1 cellular context compared by ENCODE assay signal in the genomic region with DNA sequence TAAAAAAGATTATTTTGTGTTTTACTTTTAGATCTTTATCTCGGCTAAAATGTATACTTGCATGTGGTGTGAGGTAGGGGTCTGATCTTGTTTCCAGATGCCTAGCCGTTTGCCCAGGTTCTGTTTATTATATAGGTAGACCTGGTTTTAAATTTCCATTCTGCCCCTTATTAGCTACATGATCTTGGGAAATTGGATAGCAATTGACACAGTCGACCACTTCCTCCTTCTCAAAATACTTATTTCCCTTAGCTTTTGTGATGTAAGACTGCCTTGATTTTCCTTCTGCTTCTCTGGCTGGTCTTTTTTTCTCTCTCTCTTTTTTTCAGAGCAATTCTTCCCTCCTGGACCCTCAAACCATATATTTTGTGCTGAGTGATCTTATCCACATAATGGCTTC.
TF ChIP-seq lines count a peak whose summit lies in the region.

No MANE protein-coding gene starts in this region.

TF ChIP-seq in K562, 482 proteins besides CTCF, POLR2A, EP300 and RAD21:
- TF ChIP-seq SPI1 (IDR thresholded peaks at IDR 0.05; ENCODE audit: borderline replicate concordance, low read depth, low read length) (0 out of 2 replicates have a peak, but pooled peaks have one; percentile 4), E2F3 (CRISPR knock-in tag; IDR thresholded peaks at IDR 0.05) (no peak)
- TF ChIP-seq, protein P1, sequence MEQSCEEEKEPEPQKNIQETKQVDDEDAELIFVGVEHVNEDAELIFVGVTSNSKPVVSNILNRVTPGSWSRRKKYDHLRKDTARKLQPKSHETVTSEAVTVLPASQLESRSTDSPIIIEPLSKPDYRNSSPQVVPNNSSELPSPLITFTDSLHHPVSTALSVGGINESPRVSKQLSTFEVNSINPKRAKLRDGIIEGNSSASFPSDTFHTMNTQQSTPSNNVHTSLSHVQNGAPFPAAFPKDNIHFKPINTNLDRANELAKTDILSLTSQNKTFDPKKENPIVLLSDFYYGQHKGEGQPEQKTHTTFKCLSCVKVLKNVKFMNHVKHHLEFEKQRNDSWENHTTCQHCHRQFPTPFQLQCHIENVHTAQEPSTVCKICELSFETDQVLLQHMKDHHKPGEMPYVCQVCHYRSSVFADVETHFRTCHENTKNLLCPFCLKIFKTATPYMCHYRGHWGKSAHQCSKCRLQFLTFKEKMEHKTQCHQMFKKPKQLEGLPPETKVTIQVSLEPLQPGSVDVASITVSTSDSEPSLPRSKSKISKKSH (CRISPR knock-in tag; IDR thresholded peaks at IDR 0.05): no peak
